In the genomic region with DNA sequence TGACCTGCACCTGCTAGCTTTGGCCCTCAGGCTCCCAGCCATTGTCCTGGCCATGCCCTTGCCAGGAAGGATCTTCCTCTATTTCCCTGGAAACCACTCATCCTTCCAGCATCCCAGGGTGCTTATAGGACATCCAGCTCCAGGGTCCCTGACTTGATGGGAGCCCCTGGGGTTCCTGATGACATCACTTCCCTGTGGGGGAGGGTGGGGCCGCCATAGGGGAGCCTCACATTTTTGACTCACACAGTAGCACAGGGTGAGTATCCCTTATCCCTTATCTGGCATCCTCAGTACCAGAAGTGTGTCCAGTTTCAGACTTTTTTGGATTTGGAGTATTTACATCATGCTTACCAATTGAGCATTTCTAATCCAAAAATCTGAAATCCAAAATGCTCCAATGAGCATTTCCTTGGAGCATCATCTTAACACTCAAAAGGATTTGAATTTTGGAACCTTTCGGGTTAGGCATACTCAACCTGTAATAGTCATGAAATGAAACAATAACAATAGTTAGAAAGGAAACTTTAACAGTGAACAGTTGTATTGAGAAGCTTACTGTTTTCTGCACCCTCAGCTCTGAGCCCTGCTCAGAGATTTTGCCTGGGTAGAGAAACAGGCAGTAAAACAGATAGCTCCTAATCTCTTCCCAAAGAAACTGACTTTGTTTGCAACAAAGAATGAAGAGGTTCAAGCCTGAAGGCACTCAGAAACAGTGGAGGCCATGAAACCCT, we compare ENCODE assay signal across 1 cellular context.
TF ChIP-seq lines count a peak whose summit lies in the region.

No MANE protein-coding gene starts in this region.

TF ChIP-seq in GM23338, 12 proteins besides CTCF, POLR2A, EP300 and RAD21 (continued from another document):
- TF ChIP-seq, protein P1, sequence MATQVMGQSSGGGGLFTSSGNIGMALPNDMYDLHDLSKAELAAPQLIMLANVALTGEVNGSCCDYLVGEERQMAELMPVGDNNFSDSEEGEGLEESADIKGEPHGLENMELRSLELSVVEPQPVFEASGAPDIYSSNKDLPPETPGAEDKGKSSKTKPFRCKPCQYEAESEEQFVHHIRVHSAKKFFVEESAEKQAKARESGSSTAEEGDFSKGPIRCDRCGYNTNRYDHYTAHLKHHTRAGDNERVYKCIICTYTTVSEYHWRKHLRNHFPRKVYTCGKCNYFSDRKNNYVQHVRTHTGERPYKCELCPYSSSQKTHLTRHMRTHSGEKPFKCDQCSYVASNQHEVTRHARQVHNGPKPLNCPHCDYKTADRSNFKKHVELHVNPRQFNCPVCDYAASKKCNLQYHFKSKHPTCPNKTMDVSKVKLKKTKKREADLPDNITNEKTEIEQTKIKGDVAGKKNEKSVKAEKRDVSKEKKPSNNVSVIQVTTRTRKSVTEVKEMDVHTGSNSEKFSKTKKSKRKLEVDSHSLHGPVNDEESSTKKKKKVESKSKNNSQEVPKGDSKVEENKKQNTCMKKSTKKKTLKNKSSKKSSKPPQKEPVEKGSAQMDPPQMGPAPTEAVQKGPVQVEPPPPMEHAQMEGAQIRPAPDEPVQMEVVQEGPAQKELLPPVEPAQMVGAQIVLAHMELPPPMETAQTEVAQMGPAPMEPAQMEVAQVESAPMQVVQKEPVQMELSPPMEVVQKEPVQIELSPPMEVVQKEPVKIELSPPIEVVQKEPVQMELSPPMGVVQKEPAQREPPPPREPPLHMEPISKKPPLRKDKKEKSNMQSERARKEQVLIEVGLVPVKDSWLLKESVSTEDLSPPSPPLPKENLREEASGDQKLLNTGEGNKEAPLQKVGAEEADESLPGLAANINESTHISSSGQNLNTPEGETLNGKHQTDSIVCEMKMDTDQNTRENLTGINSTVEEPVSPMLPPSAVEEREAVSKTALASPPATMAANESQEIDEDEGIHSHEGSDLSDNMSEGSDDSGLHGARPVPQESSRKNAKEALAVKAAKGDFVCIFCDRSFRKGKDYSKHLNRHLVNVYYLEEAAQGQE (IDR thresholded peaks at IDR 0.05; ENCODE audit: unreplicated experiment): no peak
- TF ChIP-seq, protein P2, sequence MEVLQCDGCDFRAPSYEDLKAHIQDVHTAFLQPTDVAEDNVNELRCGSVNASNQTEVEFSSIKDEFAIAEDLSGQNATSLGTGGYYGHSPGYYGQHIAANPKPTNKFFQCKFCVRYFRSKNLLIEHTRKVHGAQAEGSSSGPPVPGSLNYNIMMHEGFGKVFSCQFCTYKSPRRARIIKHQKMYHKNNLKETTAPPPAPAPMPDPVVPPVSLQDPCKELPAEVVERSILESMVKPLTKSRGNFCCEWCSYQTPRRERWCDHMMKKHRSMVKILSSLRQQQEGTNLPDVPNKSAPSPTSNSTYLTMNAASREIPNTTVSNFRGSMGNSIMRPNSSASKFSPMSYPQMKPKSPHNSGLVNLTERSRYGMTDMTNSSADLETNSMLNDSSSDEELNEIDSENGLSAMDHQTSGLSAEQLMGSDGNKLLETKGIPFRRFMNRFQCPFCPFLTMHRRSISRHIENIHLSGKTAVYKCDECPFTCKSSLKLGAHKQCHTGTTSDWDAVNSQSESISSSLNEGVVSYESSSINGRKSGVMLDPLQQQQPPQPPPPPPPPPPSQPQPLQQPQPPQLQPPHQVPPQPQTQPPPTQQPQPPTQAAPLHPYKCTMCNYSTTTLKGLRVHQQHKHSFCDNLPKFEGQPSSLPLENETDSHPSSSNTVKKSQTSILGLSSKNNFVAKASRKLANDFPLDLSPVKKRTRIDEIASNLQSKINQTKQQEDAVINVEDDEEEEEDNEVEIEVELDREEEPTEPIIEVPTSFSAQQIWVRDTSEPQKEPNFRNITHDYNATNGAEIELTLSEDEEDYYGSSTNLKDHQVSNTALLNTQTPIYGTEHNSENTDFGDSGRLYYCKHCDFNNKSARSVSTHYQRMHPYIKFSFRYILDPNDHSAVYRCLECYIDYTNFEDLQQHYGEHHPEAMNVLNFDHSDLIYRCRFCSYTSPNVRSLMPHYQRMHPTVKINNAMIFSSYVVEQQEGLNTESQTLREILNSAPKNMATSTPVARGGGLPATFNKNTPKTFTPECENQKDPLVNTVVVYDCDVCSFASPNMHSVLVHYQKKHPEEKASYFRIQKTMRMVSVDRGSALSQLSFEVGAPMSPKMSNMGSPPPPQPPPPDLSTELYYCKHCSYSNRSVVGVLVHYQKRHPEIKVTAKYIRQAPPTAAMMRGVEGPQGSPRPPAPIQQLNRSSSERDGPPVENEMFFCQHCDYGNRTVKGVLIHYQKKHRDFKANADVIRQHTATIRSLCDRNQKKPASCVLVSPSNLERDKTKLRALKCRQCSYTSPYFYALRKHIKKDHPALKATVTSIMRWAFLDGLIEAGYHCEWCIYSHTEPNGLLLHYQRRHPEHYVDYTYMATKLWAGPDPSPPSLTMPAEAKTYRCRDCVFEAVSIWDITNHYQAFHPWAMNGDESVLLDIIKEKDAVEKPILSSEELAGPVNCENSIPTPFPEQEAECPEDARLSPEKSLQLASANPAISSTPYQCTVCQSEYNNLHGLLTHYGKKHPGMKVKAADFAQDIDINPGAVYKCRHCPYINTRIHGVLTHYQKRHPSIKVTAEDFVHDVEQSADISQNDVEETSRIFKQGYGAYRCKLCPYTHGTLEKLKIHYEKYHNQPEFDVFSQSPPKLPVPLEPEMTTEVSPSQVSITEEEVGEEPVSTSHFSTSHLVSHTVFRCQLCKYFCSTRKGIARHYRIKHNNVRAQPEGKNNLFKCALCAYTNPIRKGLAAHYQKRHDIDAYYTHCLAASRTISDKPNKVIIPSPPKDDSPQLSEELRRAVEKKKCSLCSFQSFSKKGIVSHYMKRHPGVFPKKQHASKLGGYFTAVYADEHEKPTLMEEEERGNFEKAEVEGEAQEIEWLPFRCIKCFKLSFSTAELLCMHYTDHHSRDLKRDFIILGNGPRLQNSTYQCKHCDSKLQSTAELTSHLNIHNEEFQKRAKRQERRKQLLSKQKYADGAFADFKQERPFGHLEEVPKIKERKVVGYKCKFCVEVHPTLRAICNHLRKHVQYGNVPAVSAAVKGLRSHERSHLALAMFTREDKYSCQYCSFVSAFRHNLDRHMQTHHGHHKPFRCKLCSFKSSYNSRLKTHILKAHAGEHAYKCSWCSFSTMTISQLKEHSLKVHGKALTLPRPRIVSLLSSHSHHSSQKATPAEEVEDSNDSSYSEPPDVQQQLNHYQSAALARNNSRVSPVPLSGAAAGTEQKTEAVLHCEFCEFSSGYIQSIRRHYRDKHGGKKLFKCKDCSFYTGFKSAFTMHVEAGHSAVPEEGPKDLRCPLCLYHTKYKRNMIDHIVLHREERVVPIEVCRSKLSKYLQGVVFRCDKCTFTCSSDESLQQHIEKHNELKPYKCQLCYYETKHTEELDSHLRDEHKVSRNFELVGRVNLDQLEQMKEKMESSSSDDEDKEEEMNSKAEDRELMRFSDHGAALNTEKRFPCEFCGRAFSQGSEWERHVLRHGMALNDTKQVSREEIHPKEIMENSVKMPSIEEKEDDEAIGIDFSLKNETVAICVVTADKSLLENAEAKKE (CRISPR knock-in tag; IDR thresholded peaks at IDR 0.05): no peak
- TF ChIP-seq POLR2AphosphoS5 (IDR thresholded peaks at IDR 0.05; ENCODE audit: low read depth) (no peak; the same call in 1 of the 2 replicates), CREB1 (CRISPR knock-in tag; IDR thresholded peaks at IDR 0.05; ENCODE audit: low read depth) (no peak), STAT1 (IDR thresholded peaks at IDR 0.05; ENCODE audit: unreplicated experiment) (no peak)
